Comparison of ENCODE assay signal across 16 cellular contexts in the genomic region with DNA sequence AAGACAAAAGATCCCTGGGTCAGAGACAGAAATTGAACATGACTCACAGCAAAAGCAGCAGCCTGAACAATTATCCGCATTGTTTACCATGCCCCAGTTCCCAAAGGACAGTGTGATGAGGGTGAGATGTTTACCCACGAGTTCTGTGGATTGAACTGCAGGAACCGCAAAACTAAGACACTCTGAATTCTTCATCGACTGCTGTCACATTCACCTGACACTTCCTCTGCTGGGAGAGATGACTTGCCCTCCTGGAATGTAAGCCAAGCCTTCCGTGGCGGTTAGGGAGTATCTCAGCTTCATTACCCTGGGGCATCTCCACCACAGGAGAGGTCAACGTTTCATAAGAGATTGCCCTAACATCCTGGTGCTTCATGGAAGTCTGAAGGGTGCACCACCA.
A peak's percentile ranks its signal among the peaks of the same experiment; 100 is the strongest.
DNase-seq lines count a peak whose midpoint lies in the region; ATAC-seq, FAIRE-seq and TF ChIP-seq lines count a peak whose summit lies in the region.
"Had no signal": no experiment of that assay in that cellular context is flagged by ENCODE, and none has a peak within 500 bp of the region (broad histone marks: within the 10 kb centered on the region; RNA-seq: fewer than 3 reads in every experiment).

No MANE protein-coding gene starts in this region.

- H3K4me3 ChIP-seq in astrocyte of the spinal cord (ENCODE audit: low read depth, low read length) (no peak overlapping the region), keratinocyte (ENCODE audit: control insufficient read depth in 2 of 3, extremely low read depth in 1 of 3, insufficient read depth in 2 of 3, low read depth in 1 of 3, low read length in 3 of 3) (no peak overlapping the region)
- H3K4me3 ChIP-seq: skin epidermis, uterus had no signal

- dilution Hi-C loops in keratinocyte (cut with MboI; ENCODE audit: extremely low pct_ligation_motif_present, low sequenced_read_pairs), result no loop called here

- DNase-seq in 8988T (peak; percentile 28), M059J (ENCODE audit: low read depth) (peak; percentile 94), astrocyte of the spinal cord (ENCODE audit: low read depth, low spot score) (peak; percentile 64), keratinocyte (ENCODE audit: low read depth, low spot score) (peak; percentile 76), DMS114 treated with DMSO at 0.1 percent for 48 hours (lab: John Stamatoyannopoulos, UW; ENCODE audit: unreplicated experiment) (no peak)
- DNase-seq in activated CD4-positive, alpha-beta T cell treated with anti-CD3 and anti-CD28 coated beads, Interleukin-2, amount 10 ng/mL, durations not matched to agents 7 days and 5 days, result no peak
- DNase-seq: activated CD8-positive, alpha-beta memory T cell treated with anti-CD3 and anti-CD28 coated beads, Interleukin-2, amount 50 U/mL, for 48 hours; hippocampal formation; NCI-H1105; NCI-H2171; stimulated activated naive CD8-positive, alpha-beta T cell treated with anti-CD3 and anti-CD28 coated beads, Interleukin-15, Interleukin-2, amounts not matched to agents 100 U/mL and 50 U/mL, for 24 hours; uterus had no signal

- in situ Hi-C loops in astrocyte of the spinal cord (cut with HindIII; ENCODE audit: low sequenced_read_pairs), result no loop called here

- H3K4me1 Mint-ChIP-seq in activated CD4-positive, alpha-beta T cell treated with anti-CD3 and anti-CD28 coated beads, Interleukin-2, amount 10 ng/mL, durations not matched to agents 7 days and 5 days, result no peaks in the 10 kb centered on the region

- H3K27ac ChIP-seq in keratinocyte (ENCODE audit: control insufficient read depth, insufficient read depth, low read length), result peak overlapping the region; percentile 58
- H3K27ac ChIP-seq: skin epidermis, uterus had no signal

- POLR2A ChIA-PET in activated CD4-positive, alpha-beta T cell treated with anti-CD3 and anti-CD28 coated beads, Interleukin-2, amount 10 ng/mL, durations not matched to agents 7 days and 5 days (lab: Charles Lee), result no interaction called here

- peaks cover 18% of the 10 kb centered on the region for H3K9me3 ChIP-seq in keratinocyte (ENCODE audit: control insufficient read depth, low read depth, low read length)
- H3K9me3 ChIP-seq: uterus had no signal

- no peaks in the 10 kb centered on the region for H3K36me3 ChIP-seq in keratinocyte (ENCODE audit: control insufficient read depth in 2 of 2, extremely low read depth in 1 of 2, insufficient read depth in 2 of 2, low read length in 2 of 2)
- H3K36me3 ChIP-seq: uterus had no signal

- no peak overlapping the region for H2AFZ ChIP-seq in keratinocyte (ENCODE audit: control insufficient read depth, low read length)

- H3K27ac Mint-ChIP-seq in activated CD4-positive, alpha-beta T cell treated with anti-CD3 and anti-CD28 coated beads, Interleukin-2, amount 10 ng/mL, durations not matched to agents 7 days and 5 days, result no peak overlapping the region
- H3K27ac Mint-ChIP-seq: activated naive CD4-positive, alpha-beta T cell treated with anti-CD3 and anti-CD28 coated beads, Interleukin-2, amount 50 U/mL, for 72 hours had no signal

- ATAC-seq in GM19463 (IDR thresholded peaks at IDR 0.05; ENCODE audit: unreplicated experiment), result no peak
- ATAC-seq in GM21447 (IDR thresholded peaks at IDR 0.05; ENCODE audit: unreplicated experiment), result no peak
- ATAC-seq: activated naive CD4-positive, alpha-beta T cell treated with anti-CD3 and anti-CD28 coated beads, Interleukin-2, amount 50 U/mL, for 72 hours; stimulated activated naive CD8-positive, alpha-beta T cell treated with anti-CD3 and anti-CD28 coated beads, Interleukin-15, Interleukin-2, amounts not matched to agents 100 U/mL and 50 U/mL, for 24 hours had no signal

- H3K27me3 Mint-ChIP-seq in activated CD4-positive, alpha-beta T cell treated with anti-CD3 and anti-CD28 coated beads, Interleukin-2, amount 10 ng/mL, durations not matched to agents 7 days and 5 days, result no peaks in the 10 kb centered on the region

- H3K79me2 ChIP-seq in keratinocyte (ENCODE audit: control insufficient read depth, insufficient read depth, low read length), result no peaks in the 10 kb centered on the region

- H3K9me3 Mint-ChIP-seq in activated CD4-positive, alpha-beta T cell treated with anti-CD3 and anti-CD28 coated beads, Interleukin-2, amount 10 ng/mL, durations not matched to agents 7 days and 5 days, result no peaks in the 10 kb centered on the region
- H3K9me3 Mint-ChIP-seq: activated naive CD4-positive, alpha-beta T cell treated with anti-CD3 and anti-CD28 coated beads, Interleukin-2, amount 50 U/mL, for 72 hours had no signal

- no peaks in the 10 kb centered on the region for H3K36me3 Mint-ChIP-seq in activated CD4-positive, alpha-beta T cell treated with anti-CD3 and anti-CD28 coated beads, Interleukin-2, amount 10 ng/mL, durations not matched to agents 7 days and 5 days (ENCODE audit: low read depth)
- H3K36me3 Mint-ChIP-seq: activated naive CD4-positive, alpha-beta T cell treated with anti-CD3 and anti-CD28 coated beads, Interleukin-2, amount 50 U/mL, for 72 hours had no signal

- CTCF ChIA-PET in activated CD4-positive, alpha-beta T cell treated with anti-CD3 and anti-CD28 coated beads, Interleukin-2, amount 10 ng/mL, durations not matched to agents 7 days and 5 days (lab: Charles Lee), result no interaction called here

- no peaks in the 10 kb centered on the region for H4K20me1 ChIP-seq in keratinocyte (ENCODE audit: control insufficient read depth, extremely low read depth, insufficient read depth, low read length)

- no peaks in the 10 kb centered on the region for H3K9me1 ChIP-seq in keratinocyte (ENCODE audit: control insufficient read depth, extremely low read depth, insufficient read depth, low read length)

- no peak overlapping the region for H3K4me3 Mint-ChIP-seq in activated CD4-positive, alpha-beta T cell treated with anti-CD3 and anti-CD28 coated beads, Interleukin-2, amount 10 ng/mL, durations not matched to agents 7 days and 5 days

- TF ChIP-seq CTCF in astrocyte of the spinal cord (IDR thresholded peaks at IDR 0.05; ENCODE audit: low read depth, low read length), result no peak
- TF ChIP-seq CTCF in keratinocyte (optimal IDR thresholded peaks at IDR 0.05 in 1 of 3, IDR thresholded peaks at IDR 0.05 in 1 of 3, conservative IDR thresholded peaks at IDR 0.05 in 1 of 3; ENCODE audit: extremely low read depth in 1 of 3, insufficient read depth in 2 of 3, low read length in 3 of 3), result no peak

- no peaks in the 10 kb centered on the region for H3K27me3 ChIP-seq in keratinocyte (ENCODE audit: control insufficient read depth, extremely low read depth, insufficient read depth, low read length)
- H3K27me3 ChIP-seq: uterus had no signal

- FAIRE-seq in keratinocyte (lab: Jason Lieb, UNC), result peak; percentile 85

- H3K4me2 ChIP-seq in keratinocyte (ENCODE audit: control insufficient read depth, extremely low read depth, insufficient read depth, low read depth, low read length), result no peak overlapping the region

- H3K9ac ChIP-seq in keratinocyte (ENCODE audit: control insufficient read depth, extremely low read depth, insufficient read depth, low read length), result no peak overlapping the region

- H3K4me1 ChIP-seq in keratinocyte (ENCODE audit: control insufficient read depth, extremely low read depth, insufficient read depth, low read length), result peaks cover 3% of the 10 kb centered on the region
- H3K4me1 ChIP-seq: uterus had no signal

Comparison
In these comparisons a context has a peak if more than half of its experiments do, and no peak if none do; other contexts are left out.
1. DNase-seq: peak in 8988T (single experiment), M059J (single experiment), astrocyte of the spinal cord (single experiment) and keratinocyte (single experiment); none in activated CD4-positive, alpha-beta T cell treated with anti-CD3 and anti-CD28 coated beads, Interleukin-2, amount 10 ng/mL, durations not matched to agents 7 days and 5 days (single experiment) and DMS114 treated with DMSO at 0.1 percent for 48 hours (single experiment).